11 cellular contexts compared by ENCODE assay signal in genomic region chr12:2690348-2691000, GRCh38.
DNase-seq lines count a peak whose midpoint lies in the region; ATAC-seq and TF ChIP-seq lines count a peak whose summit lies in the region.
"Had no signal": no experiment of that assay in that cellular context is flagged by ENCODE, and none has a peak within 500 bp of the region (broad histone marks: within the 10 kb centered on the region; RNA-seq: fewer than 3 reads in every experiment).

No MANE protein-coding gene starts in this region.

- CTCF ChIA-PET in AG04450 (lab: Charles Lee) = no interaction called here

- no peaks in the 10 kb centered on the region for H3K4me1 ChIP-seq in GM23248 (ENCODE audit: insufficient read depth)

- H3K27ac ChIP-seq in AG04450 (ENCODE audit: low read depth, low read length) (no peak overlapping the region), GM23248 (no peak overlapping the region)

- H3K27me3 Mint-ChIP-seq in HFFc6 (ENCODE audit: insufficient read depth) = peaks cover 2% of the 10 kb centered on the region
- H3K27me3 Mint-ChIP-seq in chondrocyte (ENCODE audit: low read depth) = peaks cover 7% of the 10 kb centered on the region
- H3K27me3 Mint-ChIP-seq in natural killer cell (ENCODE audit: low read depth in 2 of 2) = peaks cover 0 to 2% of the 10 kb centered on the region in 2 donors

- ATAC-seq in natural killer cell (no peak), HG03025 (IDR thresholded peaks at IDR 0.05; ENCODE audit: low FRiP score, unreplicated experiment) (no peak), HG03432 (IDR thresholded peaks at IDR 0.05; ENCODE audit: unreplicated experiment) (no peak), HG03097 (IDR thresholded peaks at IDR 0.05; ENCODE audit: low FRiP score, unreplicated experiment) (no peak)

- no peak for DNase-seq in AG04450 (ENCODE audit: low read depth, low spot score)
- no peak for DNase-seq in HFFc6
- peak; percentile 36 for DNase-seq in chondrocyte (ENCODE audit: low spot score)
- DNase-seq in natural killer cell = no peak
- DNase-seq in GM23248 = no peak
- DNase-seq: amygdala, hypothalamus, SW 1271 had no signal

- H3K36me3 ChIP-seq in GM23248 (ENCODE audit: low read depth) = peaks cover 4% of the 10 kb centered on the region; the same call in 1 of the 2 replicates

- intact Hi-C loops in natural killer cell (cut with micrococcal nuclease) = loop anchor here (2.0 kb wide), 2 partner anchors 122 to 200 kb away; partner anchors contain the start of genes ITFG2 and TULP3

- 92 to 93% methylated on average over 14 of the region's 14 CpGs for WGBS in GM23248 (ENCODE audit: low coverage in 1 of 2, low lambda C conversion rate in 2 of 2, missing lambda C conversion rate in 2 of 2), 2 experiments

- H3K4me2 ChIP-seq in GM23248 (ENCODE audit: unreplicated experiment) = no peak overlapping the region

- H3K4me3 Mint-ChIP-seq in HFFc6 = peak overlapping the region; percentile 67; the same call in 1 of the 2 replicates
- peak overlapping the region; percentile 67 for H3K4me3 Mint-ChIP-seq in chondrocyte (ENCODE audit: unreplicated experiment)
- peak overlapping the region; percentile 94 for H3K4me3 Mint-ChIP-seq in natural killer cell

- POLR2A ChIA-PET in AG04450 (lab: Yijun Ruan, JAX) = no interaction called here

- no peaks in the 10 kb centered on the region for H3K79me2 ChIP-seq in GM23248 (ENCODE audit: insufficient read depth)

- H3K27me3 ChIP-seq in AG04450 (ENCODE audit: control insufficient read depth, insufficient read depth, low read length) (peaks cover 7% of the 10 kb centered on the region), GM23248 (replicated peaks; ENCODE audit: insufficient read depth) (no peaks in the 10 kb centered on the region)

- H4K20me1 ChIP-seq in GM23248 (ENCODE audit: insufficient read depth) = no peaks in the 10 kb centered on the region

- no peak overlapping the region for H3K27ac Mint-ChIP-seq in HFFc6
- H3K27ac Mint-ChIP-seq in chondrocyte (ENCODE audit: unreplicated experiment) = no peak overlapping the region
- H3K27ac Mint-ChIP-seq in natural killer cell = peak overlapping the region; percentile 84 to 85

- H3F3A ChIP-seq in GM23248 (ENCODE audit: insufficient read depth) = no peaks in the 10 kb centered on the region

- no peaks in the 10 kb centered on the region for H3K9me2 ChIP-seq in GM23248 (ENCODE audit: insufficient read depth)

- H3K4me3 ChIP-seq in AG04450 (ENCODE audit: low read depth, low read length) = peak overlapping the region; percentile 32; the same call in 1 of the 2 replicates
- H3K4me3 ChIP-seq in GM23248 = no peak overlapping the region

- H3K9me3 Mint-ChIP-seq in HFFc6 (no peaks in the 10 kb centered on the region), chondrocyte (ENCODE audit: low read depth) (no peaks in the 10 kb centered on the region), natural killer cell (no peaks in the 10 kb centered on the region)

- in situ Hi-C loops in GM23248 (cut with MboI) = no loop called here

- H3K36me3 Mint-ChIP-seq in HFFc6 (ENCODE audit: low read depth) = 0 out of 2 replicates have a peak, but pooled peaks cover 4% of the 10 kb centered on the region
- peaks cover 45% of the 10 kb centered on the region for H3K36me3 Mint-ChIP-seq in chondrocyte (ENCODE audit: low read depth)
- H3K36me3 Mint-ChIP-seq in natural killer cell = no peaks in the 10 kb centered on the region

- TF ChIP-seq CTCF in AG04450 (IDR thresholded peaks at IDR 0.05; ENCODE audit: low read depth, low read length) (no peak), HFFc6 (IDR thresholded peaks at IDR 0.05) (no peak), chondrocyte (IDR thresholded peaks at IDR 0.05) (no peak), natural killer cell (IDR thresholded peaks at IDR 0.05) (no peak)

- H3K4me1 Mint-ChIP-seq in HFFc6 (ENCODE audit: low read depth) (peaks cover 6% of the 10 kb centered on the region; the same call in 1 of the 2 replicates), chondrocyte (ENCODE audit: low read depth) (peaks cover 12% of the 10 kb centered on the region), natural killer cell (peaks cover 36 to 39% of the 10 kb centered on the region in 2 donors)

- H3K9me3 ChIP-seq in AG04450 (ENCODE audit: control insufficient read depth, insufficient read depth, low read length) (no peaks in the 10 kb centered on the region; the same call in 1 of the 2 replicates), GM23248 (ENCODE audit: low read depth) (no peaks in the 10 kb centered on the region)

- H2AFZ ChIP-seq in GM23248 = no peak overlapping the region

- H3K9ac ChIP-seq in GM23248 = no peak overlapping the region

Comparison
In these comparisons a context has a peak if more than half of its experiments do, and no peak if none do; other contexts are left out.
1. H3K27ac Mint-ChIP-seq: peak in natural killer cell (2 of 2); none in HFFc6 (single experiment) and chondrocyte (single experiment).
2. Peak in every context shown above with its lines, with median percentiles within 50 percentile points of each other: H3K4me3 Mint-ChIP-seq.